18 cellular contexts compared by ENCODE assay signal in genomic region chr1:246923482-246923881, GRCh38.
DNase-seq lines count a peak whose midpoint lies in the region; ATAC-seq and TF ChIP-seq lines count a peak whose summit lies in the region.
"Had no signal": no experiment of that assay in that cellular context is flagged by ENCODE, and none has a peak within 500 bp of the region (broad histone marks: within the 10 kb centered on the region; RNA-seq: fewer than 3 reads in every experiment).

No MANE protein-coding gene starts in this region.

- peaks cover 45% of the 10 kb centered on the region for H3K36me3 Mint-ChIP-seq in stimulated activated naive CD8-positive, alpha-beta T cell treated with anti-CD3 and anti-CD28 coated beads, Interleukin-15, Interleukin-2, amounts not matched to agents 100 ng/mL and 50 ng/mL, for 24 hours (ENCODE audit: low read depth)

- H3K27me3 Mint-ChIP-seq in stimulated activated naive CD8-positive, alpha-beta T cell treated with anti-CD3 and anti-CD28 coated beads, Interleukin-15, Interleukin-2, amounts not matched to agents 100 ng/mL and 50 ng/mL, for 24 hours = no peaks in the 10 kb centered on the region
- H3K27me3 Mint-ChIP-seq in stimulated activated naive CD8-positive, alpha-beta T cell treated with anti-CD3 and anti-CD28 coated beads, Interleukin-15, amount 100 ng/mL, for 72 hours = no peaks in the 10 kb centered on the region

- TF ChIP-seq POLR2A in GM18505 (IDR thresholded peaks at IDR 0.05; ENCODE audit: borderline replicate concordance, extremely low read depth, insufficient read depth, insufficient read length) = no peak

- H3K4me1 Mint-ChIP-seq in stimulated activated naive CD8-positive, alpha-beta T cell treated with anti-CD3 and anti-CD28 coated beads, Interleukin-15, Interleukin-2, amounts not matched to agents 100 ng/mL and 50 ng/mL, for 24 hours (ENCODE audit: low read depth) = peaks cover 55% of the 10 kb centered on the region
- peaks cover 48% of the 10 kb centered on the region for H3K4me1 Mint-ChIP-seq in stimulated activated naive CD8-positive, alpha-beta T cell treated with anti-CD3 and anti-CD28 coated beads, Interleukin-15, amount 100 ng/mL, for 72 hours

- no peak for DNase-seq in stimulated activated naive CD8-positive, alpha-beta T cell treated with anti-CD3 and anti-CD28 coated beads, Interleukin-15, amount 100 ng/mL, for 72 hours
- DNase-seq in amniotic epithelial cell (ENCODE audit: low read depth) (peak; percentile 16), left kidney (ENCODE audit: low read depth, low spot score) (peak; percentile 2), T1000 (lab: John Stamatoyannopoulos, UW) (no peak), NCI-H345 treated with DMSO at 0.1 percent for 48 hours (lab: John Stamatoyannopoulos, UW; ENCODE audit: unreplicated experiment) (no peak)
- DNase-seq: activated CD4-positive, CD25-positive, alpha-beta regulatory T cell treated with anti-CD3 and anti-CD28 coated beads, Interleukin-2, amount 50 U/mL, for 72 hours; amniotic stem cell; effector memory CD4-positive, alpha-beta T cell; hippocampal formation; Karpas-422; NCI-H1092 treated with DMSO at 0.1 percent for 48 hours; NCI-H2081 treated with DMSO at 0.1 percent for 48 hours; NCI-H510A treated with DMSO at 0.1 percent for 48 hours; SJCRH30; tibial artery had no signal

- peaks cover 3% of the 10 kb centered on the region for H3K9me3 Mint-ChIP-seq in stimulated activated naive CD8-positive, alpha-beta T cell treated with anti-CD3 and anti-CD28 coated beads, Interleukin-15, Interleukin-2, amounts not matched to agents 100 ng/mL and 50 ng/mL, for 24 hours
- H3K9me3 Mint-ChIP-seq in stimulated activated naive CD8-positive, alpha-beta T cell treated with anti-CD3 and anti-CD28 coated beads, Interleukin-15, amount 100 ng/mL, for 72 hours = peaks cover 0 to 7% of the 10 kb centered on the region in 2 donors

- H3K4me3 Mint-ChIP-seq in stimulated activated naive CD8-positive, alpha-beta T cell treated with anti-CD3 and anti-CD28 coated beads, Interleukin-15, Interleukin-2, amounts not matched to agents 100 ng/mL and 50 ng/mL, for 24 hours = peak overlapping the region; percentile 9
- H3K4me3 Mint-ChIP-seq in stimulated activated naive CD8-positive, alpha-beta T cell treated with anti-CD3 and anti-CD28 coated beads, Interleukin-15, amount 100 ng/mL, for 72 hours = no peak overlapping the region

- ATAC-seq in stimulated activated naive CD8-positive, alpha-beta T cell treated with anti-CD3 and anti-CD28 coated beads, Interleukin-15, amount 100 ng/mL, for 72 hours = no peak
- ATAC-seq in GM21447 (IDR thresholded peaks at IDR 0.05; ENCODE audit: unreplicated experiment) (no peak), GM18505 (IDR thresholded peaks at IDR 0.05; ENCODE audit: unreplicated experiment) (no peak)

- H3K27ac Mint-ChIP-seq in stimulated activated naive CD8-positive, alpha-beta T cell treated with anti-CD3 and anti-CD28 coated beads, Interleukin-15, Interleukin-2, amounts not matched to agents 100 ng/mL and 50 ng/mL, for 24 hours = no peak overlapping the region
- H3K27ac Mint-ChIP-seq in stimulated activated naive CD8-positive, alpha-beta T cell treated with anti-CD3 and anti-CD28 coated beads, Interleukin-15, amount 100 ng/mL, for 72 hours = peak overlapping the region in 1 of 2 donors; percentile 16

Comparison
In these comparisons a context has a peak if more than half of its experiments do, and no peak if none do; other contexts are left out.
1. DNase-seq: peak in amniotic epithelial cell (single experiment) and left kidney (single experiment); none in stimulated activated naive CD8-positive, alpha-beta T cell treated with anti-CD3 and anti-CD28 coated beads, Interleukin-15, amount 100 ng/mL, for 72 hours (0 of 2), T1000 (single experiment) and NCI-H345 treated with DMSO at 0.1 percent for 48 hours (single experiment).